22 cellular contexts compared by ENCODE assay signal in genomic region chr7:4025211-4025610, GRCh38.
"Had no signal": no experiment of that assay in that cellular context is flagged by ENCODE, and none has a peak within 500 bp of the region (broad histone marks: within the 10 kb centered on the region; RNA-seq: fewer than 3 reads in every experiment).

No MANE protein-coding gene starts in this region.

- H3K27ac Mint-ChIP-seq: activated CD4-positive, alpha-beta T cell treated with anti-CD3 and anti-CD28 coated beads, Interleukin-2, amount 10 ng/mL, durations not matched to agents 24 days and 14 days; activated CD8-positive, alpha-beta memory T cell treated with anti-CD3 and anti-CD28 coated beads, Interleukin-2, amount 10 ng/mL, durations not matched to agents 7 days and 5 days; activated naive CD4-positive, alpha-beta T cell treated with anti-CD3 and anti-CD28 coated beads, Interleukin-2, amount 50 U/mL, for 72 hours; IgD-negative memory B cell; T-helper 1 cell treated with Interleukin-12 subunit alpha and Interleukin-12 subunit beta and Interleukin-4 antibody, amounts not matched to agents 30 μg/mL and 1 μg/mL, for 36 hours had no signal

- DNase-seq: activated CD4-positive, alpha-beta T cell treated with anti-CD3 and anti-CD28 coated beads, Interleukin-2, amount 10 ng/mL, durations not matched to agents 24 days and 14 days; activated CD4-positive, alpha-beta T cell treated with anti-CD3 and anti-CD28 coated beads, Interleukin-2, amount 50 U/mL, for 48 hours; activated CD4-positive, CD25-positive, alpha-beta regulatory T cell treated with anti-CD3 and anti-CD28 coated beads, Interleukin-2, amount 50 U/mL, for 72 hours; activated CD8-positive, alpha-beta memory T cell treated with anti-CD3 and anti-CD28 coated beads, Interleukin-2, amount 10 ng/mL, durations not matched to agents 7 days and 5 days; activated effector memory CD4-positive, alpha-beta T cell treated with anti-CD3 and anti-CD28 coated beads, Interleukin-2, amount 50 U/mL, for 16 hours; activated naive CD4-positive, alpha-beta T cell treated with Interleukin-2 at 50 U/mL for 16 hours; activated T-cell treated with anti-CD3 and anti-CD28 coated beads, Interleukin-2, amount 50 U/mL, for 4 hours; amygdala; brain microvascular endothelial cell; KG1; NCI-H1092; NCI-H1417; NCI-H1930; NCI-H2107; NCI-H2171 treated with DMSO at 0.1 percent for 48 hours; NCI-H345; NCI-H510A; SHP77 had no signal

- ATAC-seq: activated CD8-positive, alpha-beta memory T cell treated with anti-CD3 and anti-CD28 coated beads, Interleukin-2, amount 10 ng/mL, durations not matched to agents 7 days and 5 days; activated naive CD4-positive, alpha-beta T cell treated with anti-CD3 and anti-CD28 coated beads, Interleukin-2, amount 50 U/mL, for 72 hours; activated T-cell treated with anti-CD3 and anti-CD28 coated beads, Interleukin-2, amount 50 U/mL, for 4 hours; SK-N-SH treated with all-trans-retinoic acid at 6 μM for 48 hours had no signal

- H3K4me3 Mint-ChIP-seq: activated CD4-positive, alpha-beta T cell treated with anti-CD3 and anti-CD28 coated beads, Interleukin-2, amount 10 ng/mL, durations not matched to agents 24 days and 14 days; activated CD8-positive, alpha-beta memory T cell treated with anti-CD3 and anti-CD28 coated beads, Interleukin-2, amount 10 ng/mL, durations not matched to agents 7 days and 5 days; activated T-cell treated with anti-CD3 and anti-CD28 coated beads, Interleukin-2, amount 50 U/mL, for 4 hours; IgD-negative memory B cell; T-helper 1 cell treated with Interleukin-12 subunit alpha and Interleukin-12 subunit beta and Interleukin-4 antibody, amounts not matched to agents 30 μg/mL and 1 μg/mL, for 36 hours had no signal

- H3K4me1 Mint-ChIP-seq: activated CD4-positive, alpha-beta T cell treated with anti-CD3 and anti-CD28 coated beads, Interleukin-2, amount 10 ng/mL, durations not matched to agents 24 days and 14 days; activated CD8-positive, alpha-beta memory T cell treated with anti-CD3 and anti-CD28 coated beads, Interleukin-2, amount 10 ng/mL, durations not matched to agents 7 days and 5 days; IgD-negative memory B cell had no signal

- H3K27me3 Mint-ChIP-seq: activated CD4-positive, alpha-beta T cell treated with anti-CD3 and anti-CD28 coated beads, Interleukin-2, amount 10 ng/mL, durations not matched to agents 24 days and 14 days; activated CD8-positive, alpha-beta memory T cell treated with anti-CD3 and anti-CD28 coated beads, Interleukin-2, amount 10 ng/mL, durations not matched to agents 7 days and 5 days had no signal

- H3K36me3 Mint-ChIP-seq: activated CD8-positive, alpha-beta memory T cell treated with anti-CD3 and anti-CD28 coated beads, Interleukin-2, amount 10 ng/mL, durations not matched to agents 7 days and 5 days; IgD-negative memory B cell had no signal
